16 cellular contexts compared by ENCODE assay signal in genomic region chr4:155342142-155342541, GRCh38. TPM values are rescaled to one million over a fixed set of nuclear protein-coding genes. Genes with fewer than 3 reads are reported as not detected.
DNase-seq lines count a peak whose midpoint lies in the region; ATAC-seq, FAIRE-seq and TF ChIP-seq lines count a peak whose summit lies in the region.
"Had no signal": no experiment of that assay in that cellular context is flagged by ENCODE, and none has a peak within 500 bp of the region (broad histone marks: within the 10 kb centered on the region; RNA-seq: fewer than 3 reads in every experiment).

No MANE protein-coding gene starts in this region.

- H3K4me1 Mint-ChIP-seq in activated T-cell treated with anti-CD3 and anti-CD28 coated beads, Interleukin-2, amount 50 U/mL, for 24 hours (ENCODE audit: low read depth), result no peaks in the 10 kb centered on the region

- H3K9me3 ChIP-seq in right atrium auricular region, result no peaks in the 10 kb centered on the region
- H3K9me3 ChIP-seq: prostate gland had no signal

- H3K4me1 ChIP-seq in right atrium auricular region, result no peaks in the 10 kb centered on the region
- H3K4me1 ChIP-seq: prostate gland had no signal

- FAIRE-seq in HTR-8/SVneo (lab: Jason Lieb, UNC) (no peak), bronchial epithelial cell (lab: Jason Lieb, UNC) (no peak), islet of Langerhans (lab: Jason Lieb, UNC) (peak; percentile 27)
- FAIRE-seq: GM12891 had no signal

- H3K27ac ChIP-seq in right atrium auricular region, result no peak overlapping the region
- H3K27ac ChIP-seq: prostate gland had no signal

- peak; percentile 94 for DNase-seq in COLO829 (ENCODE audit: low spot score)
- DNase-seq in HTR-8/SVneo (ENCODE audit: insufficient read length, low spot score), result peak; percentile 18
- peak; percentile 77 for DNase-seq in bronchial epithelial cell (ENCODE audit: low read depth)
- DNase-seq in activated T-cell treated with anti-CD3 and anti-CD28 coated beads, Interleukin-2, amount 50 U/mL, for 24 hours, result no peak
- no peak for DNase-seq in right atrium auricular region (ENCODE audit: low spot score)
- DNase-seq in NCI-H1436 treated with DMSO at 0.1 percent for 48 hours (lab: John Stamatoyannopoulos, UW), result no peak
- DNase-seq: activated CD4-positive, alpha-beta T cell treated with anti-CD3 and anti-CD28 coated beads for 1 hour; DMS79; NCI-H446; OCI-M1 had no signal

- H3K27me3 Mint-ChIP-seq in activated T-cell treated with anti-CD3 and anti-CD28 coated beads, Interleukin-2, amount 50 U/mL, for 24 hours, result peaks cover 3% of the 10 kb centered on the region
- H3K27me3 Mint-ChIP-seq: dendritic cell treated with granulocyte-macrophage colony-stimulating factor and Interleukin-4, amounts not matched to agents 40 ng/mL and 50 ng/mL, for 4 days had no signal

- peaks cover 26% of the 10 kb centered on the region for H3K36me3 Mint-ChIP-seq in activated T-cell treated with anti-CD3 and anti-CD28 coated beads, Interleukin-2, amount 50 U/mL, for 24 hours (ENCODE audit: low read depth)

- no peaks in the 10 kb centered on the region for H3K9me3 Mint-ChIP-seq in activated T-cell treated with anti-CD3 and anti-CD28 coated beads, Interleukin-2, amount 50 U/mL, for 24 hours
- H3K9me3 Mint-ChIP-seq: dendritic cell treated with granulocyte-macrophage colony-stimulating factor and Interleukin-4, amounts not matched to agents 40 ng/mL and 50 ng/mL, for 4 days; T-helper 1 cell treated with Interleukin-12 subunit alpha and Interleukin-12 subunit beta and Interleukin-4 antibody, amounts not matched to agents 30 μg/mL and 1 μg/mL, for 36 hours had no signal

- no peaks in the 10 kb centered on the region for H3K36me3 ChIP-seq in bronchial epithelial cell (ENCODE audit: control insufficient read depth, insufficient read depth, low read length)
- no peaks in the 10 kb centered on the region for H3K36me3 ChIP-seq in right atrium auricular region
- H3K36me3 ChIP-seq: prostate gland had no signal

- no peak overlapping the region for H3K27ac Mint-ChIP-seq in activated T-cell treated with anti-CD3 and anti-CD28 coated beads, Interleukin-2, amount 50 U/mL, for 24 hours
- H3K27ac Mint-ChIP-seq: dendritic cell treated with granulocyte-macrophage colony-stimulating factor and Interleukin-4, amounts not matched to agents 40 ng/mL and 50 ng/mL, for 4 days; T-helper 1 cell treated with Interleukin-12 subunit alpha and Interleukin-12 subunit beta and Interleukin-4 antibody, amounts not matched to agents 30 μg/mL and 1 μg/mL, for 36 hours had no signal

- H3K27me3 ChIP-seq in bronchial epithelial cell (ENCODE audit: control insufficient read depth, insufficient read depth, low read length) (no peaks in the 10 kb centered on the region), right atrium auricular region (no peaks in the 10 kb centered on the region)

- no peak overlapping the region for H3K4me3 Mint-ChIP-seq in activated T-cell treated with anti-CD3 and anti-CD28 coated beads, Interleukin-2, amount 50 U/mL, for 24 hours
- H3K4me3 Mint-ChIP-seq: dendritic cell treated with granulocyte-macrophage colony-stimulating factor and Interleukin-4, amounts not matched to agents 40 ng/mL and 50 ng/mL, for 4 days; T-helper 1 cell treated with Interleukin-12 subunit alpha and Interleukin-12 subunit beta and Interleukin-4 antibody, amounts not matched to agents 30 μg/mL and 1 μg/mL, for 36 hours had no signal

- TF ChIP-seq CTCF in bronchial epithelial cell (IDR thresholded peaks at IDR 0.05; ENCODE audit: insufficient read depth, low read length, severe bottlenecking) (no peak), right atrium auricular region (IDR thresholded peaks at IDR 0.05) (no peak)

- ATAC-seq in HG02571 (IDR thresholded peaks at IDR 0.05; ENCODE audit: unreplicated experiment), result no peak

- H3K4me3 ChIP-seq in bronchial epithelial cell (ENCODE audit: low read depth, low read length) (no peak overlapping the region), right atrium auricular region (no peak overlapping the region)
- H3K4me3 ChIP-seq: prostate gland had no signal

RNA-seq across cellular contexts. Expression of gene MAP9, which starts 34.6 kb away (rescaled TPM):
- total RNA-seq in bronchial epithelial cell, result 3.6 and 4.2 TPM in 2 replicates
- 1 to 10 TPM; 4.5 to 9.5 TPM for total RNA-seq in right atrium auricular region

Comparison
In these comparisons a context has a peak if more than half of its experiments do, and no peak if none do; other contexts are left out.
1. DNase-seq: peak in COLO829 (single experiment), HTR-8/SVneo (single experiment) and bronchial epithelial cell (single experiment); none in activated T-cell treated with anti-CD3 and anti-CD28 coated beads, Interleukin-2, amount 50 U/mL, for 24 hours (single experiment), right atrium auricular region (single experiment) and NCI-H1436 treated with DMSO at 0.1 percent for 48 hours (single experiment).